ENCODE assay signal across 12 cellular contexts in genomic region chr11:76785513-76785912, GRCh38. TPM values are rescaled to one million over a fixed set of nuclear protein-coding genes. Genes with fewer than 3 reads are reported as not detected.
A peak's percentile ranks its signal among the peaks of the same experiment; 100 is the strongest.
DNase-seq lines count a peak whose midpoint lies in the region; TF ChIP-seq lines count a peak whose summit lies in the region.
"Had no signal": no experiment of that assay in that cellular context is flagged by ENCODE, and none has a peak within 500 bp of the region (broad histone marks: within the 10 kb centered on the region; RNA-seq: fewer than 3 reads in every experiment).

No MANE protein-coding gene starts in this region.

- no peak for TF ChIP-seq CTCF in AG04450 (IDR thresholded peaks at IDR 0.05; ENCODE audit: low read depth, low read length)
- TF ChIP-seq CTCF in endodermal cell (conservative IDR thresholded peaks at IDR 0.05) = no peak
- no peak for TF ChIP-seq CTCF in nephron progenitor cell (IDR thresholded peaks at IDR 0.05)
- no peak for TF ChIP-seq CTCF in OCI-LY7 (conservative IDR thresholded peaks at IDR 0.05; ENCODE audit: low read length)

- POLR2A ChIA-PET in AG04450 (lab: Yijun Ruan, JAX) = interaction anchor here (0.6 kb wide), 1 partner anchor 11 kb away, joined by 3 read pairs; no protein-coding TSS in a partner anchor
- POLR2A ChIA-PET in OCI-LY7 (lab: Charles Lee) = no interaction called here

- BruUV-seq in OCI-LY7 (replicated peaks; lab: Mats Ljungman, UMichigan) = no TSS peak

- H3K27me3 Mint-ChIP-seq in endodermal cell (ENCODE audit: insufficient read depth) = no peaks in the 10 kb centered on the region
- peaks cover 7% of the 10 kb centered on the region for H3K27me3 Mint-ChIP-seq in nephron progenitor cell (ENCODE audit: low read depth, poor library complexity)

- H3K36me3 ChIP-seq in HUES64 (ENCODE audit: insufficient read depth, low read length) = no peaks in the 10 kb centered on the region
- peaks cover 45% of the 10 kb centered on the region for H3K36me3 ChIP-seq in endodermal cell (ENCODE audit: control insufficient read depth, insufficient read depth, low read length)
- no peaks in the 10 kb centered on the region for H3K36me3 ChIP-seq in SJCRH30
- no peaks in the 10 kb centered on the region for H3K36me3 ChIP-seq in OCI-LY7 (ENCODE audit: insufficient read depth, low read length)

- H3K4me1 ChIP-seq in HUES64 (ENCODE audit: insufficient read depth, low read length) (peaks cover 40% of the 10 kb centered on the region), endodermal cell (ENCODE audit: control insufficient read depth, insufficient read depth, low read length) (peaks cover 47% of the 10 kb centered on the region), SJCRH30 (no peaks in the 10 kb centered on the region), OCI-LY7 (ENCODE audit: insufficient read depth, low read length, poor library complexity, severe bottlenecking) (no peaks in the 10 kb centered on the region)

- H3K36me3 Mint-ChIP-seq in endodermal cell (ENCODE audit: low read depth) = peaks cover 46% of the 10 kb centered on the region
- peaks cover 14% of the 10 kb centered on the region for H3K36me3 Mint-ChIP-seq in nephron progenitor cell (ENCODE audit: low read depth)
- H3K36me3 Mint-ChIP-seq: CD8-positive, alpha-beta T cell had no signal

- H2AFZ ChIP-seq in OCI-LY7 (ENCODE audit: low read length) = no peak overlapping the region

- H3K9me2 ChIP-seq in OCI-LY7 (ENCODE audit: insufficient read depth, low read length) = no peaks in the 10 kb centered on the region

- intact Hi-C loops in OCI-LY7 (cut with micrococcal nuclease; ENCODE audit: unreplicated experiment) = no loop called here

- peaks cover 70% of the 10 kb centered on the region for H3K4me1 Mint-ChIP-seq in endodermal cell
- peaks cover 71% of the 10 kb centered on the region for H3K4me1 Mint-ChIP-seq in nephron progenitor cell

- H3K4me3 Mint-ChIP-seq in endodermal cell (peak overlapping the region; percentile 90), nephron progenitor cell (peak overlapping the region; percentile 82)

- H3K27me3 ChIP-seq in AG04450 (ENCODE audit: control insufficient read depth, insufficient read depth, low read length) = no peaks in the 10 kb centered on the region
- H3K27me3 ChIP-seq in HUES64 (ENCODE audit: insufficient read depth, low read length) = no peaks in the 10 kb centered on the region
- no peaks in the 10 kb centered on the region for H3K27me3 ChIP-seq in endodermal cell (ENCODE audit: control insufficient read depth, insufficient read depth, low read length, poor library complexity, severe bottlenecking)
- no peaks in the 10 kb centered on the region for H3K27me3 ChIP-seq in SJCRH30

- no peak overlapping the region for H3K9ac ChIP-seq in HUES64 (ENCODE audit: low read depth, low read length)
- H3K9ac ChIP-seq in endodermal cell (ENCODE audit: extremely low read depth, low read length, poor library complexity, severe bottlenecking) = peak overlapping the region; percentile 96

- H3K4me2 ChIP-seq in OCI-LY7 (ENCODE audit: low read length) = no peak overlapping the region

- H3K9me3 Mint-ChIP-seq in endodermal cell (peaks cover 9% of the 10 kb centered on the region), nephron progenitor cell (peaks cover 5% of the 10 kb centered on the region)
- H3K9me3 Mint-ChIP-seq: CD8-positive, alpha-beta T cell had no signal

- H3K79me2 ChIP-seq in OCI-LY7 (ENCODE audit: insufficient read depth, low read depth, low read length) = no peaks in the 10 kb centered on the region

- H4K20me1 ChIP-seq in OCI-LY7 (ENCODE audit: insufficient read depth, low read length) = no peaks in the 10 kb centered on the region

- CTCF ChIA-PET in AG04450 (lab: Charles Lee) (interaction anchor here (1.0 kb wide), 1 partner anchor 51 kb away, joined by 3 read pairs; no protein-coding TSS in a partner anchor), OCI-LY7 (lab: Charles Lee; ENCODE audit: unreplicated experiment) (no interaction called here)

- H3K27ac ChIP-seq in AG04450 (ENCODE audit: low read depth, low read length) (no peak overlapping the region), HUES64 (ENCODE audit: low read depth, low read length) (no peak overlapping the region), endodermal cell (ENCODE audit: low read depth, low read length) (no peak overlapping the region), SJCRH30 (no peak overlapping the region), OCI-LY7 (ENCODE audit: low read depth, low read length, poor library complexity, severe bottlenecking) (no peak overlapping the region)

- 24% methylated on average over 6 of the region's 6 CpGs for WGBS in HUES64
- 19 to 52% methylated on average over 5 to 6 of the region's 6 CpGs for WGBS in endodermal cell (ENCODE audit: insufficient coverage in 1 of 2, insufficient read length in 1 of 2), 2 experiments

- H3K27ac Mint-ChIP-seq in endodermal cell (peak overlapping the region; percentile 99), nephron progenitor cell (peak overlapping the region; percentile 24)
- H3K27ac Mint-ChIP-seq: CD8-positive, alpha-beta T cell had no signal

- H3K4me3 ChIP-seq in AG04450 (ENCODE audit: low read depth, low read length) (peak overlapping the region; percentile 98), HUES64 (ENCODE audit: low read length) (peak overlapping the region; percentile 94), endodermal cell (ENCODE audit: low read length) (peak overlapping the region; percentile 99), SJCRH30 (no peak overlapping the region), OCI-LY7 (ENCODE audit: low read depth, low read length, poor library complexity, severe bottlenecking) (no peak overlapping the region)
- H3K4me3 ChIP-seq: GM12878 had no signal

- DNase-seq in AG04450 (ENCODE audit: low read depth, low spot score) (no peak), endodermal cell (peak; percentile 84), nephron progenitor cell (no peak), Kasumi-1 (lab: John Stamatoyannopoulos, UW) (no peak), SJCRH30 (no peak), OCI-LY7 (ENCODE audit: low spot score) (no peak), DMS114 treated with DMSO at 0.1 percent for 48 hours (lab: John Stamatoyannopoulos, UW; ENCODE audit: unreplicated experiment) (no peak)
- DNase-seq: activated effector memory CD4-positive, alpha-beta T cell treated with Interleukin-2 at 50 U/mL for 16 hours; CD8-positive, alpha-beta T cell; nucleus accumbens had no signal

- peaks cover 2% of the 10 kb centered on the region; the same call in 1 of the 2 replicates for H3K9me3 ChIP-seq in AG04450 (ENCODE audit: control insufficient read depth, insufficient read depth, low read length)
- H3K9me3 ChIP-seq in HUES64 (ENCODE audit: insufficient read depth, low read depth, low read length) = peaks cover 4% of the 10 kb centered on the region; the same call in 1 of the 2 replicates
- H3K9me3 ChIP-seq in endodermal cell (ENCODE audit: control insufficient read depth, low read length) = peaks cover 19% of the 10 kb centered on the region
- H3K9me3 ChIP-seq in SJCRH30 (replicated peaks) = no peaks in the 10 kb centered on the region
- H3K9me3 ChIP-seq in OCI-LY7 (ENCODE audit: low read length) = no peaks in the 10 kb centered on the region

RNA-seq across cellular contexts. Expression of gene TSKU, which starts 2.4 kb away (rescaled TPM):
- 28.8 and 36.5 TPM in 2 replicates for polyA plus RNA-seq in AG04450 (2011; rRNA removed)
- 26.7 and 30.7 TPM in 2 replicates for polyA minus RNA-seq in AG04450 (2011; rRNA and poly(A)+ RNA removed)
- 30.2 TPM for polyA plus RNA-seq in HUES64 (2013, experiment 1 of 2)
- 30.3 TPM for polyA plus RNA-seq in HUES64 (2013, experiment 2 of 2)
- total RNA-seq in endodermal cell (100 to 1,000 TPM; 105 to 130 TPM), OCI-LY7 (2022) (1.3 and 1.8 TPM in 2 replicates)
- 39.1 TPM for polyA plus RNA-seq in endodermal cell (2013, experiment 1 of 2)
- polyA plus RNA-seq in endodermal cell (2013, experiment 2 of 2) = 45.5 TPM
- total RNA-seq in SJCRH30 (2014; rRNA removed; shearing (Covaris generic)) = 18.2 and 21.2 TPM in 2 replicates
- 1.5 and 1.8 TPM in 2 replicates for total RNA-seq in OCI-LY7 (2014; rRNA removed; shearing (Covaris generic))
- total RNA-seq: CD8-positive, alpha-beta T cell had no signal

Comparison
In these comparisons a context has a peak if more than half of its experiments do, and no peak if none do; other contexts are left out.
1. H3K4me3 ChIP-seq: peak in AG04450 (single experiment), HUES64 (single experiment) and endodermal cell (single experiment); none in SJCRH30 (single experiment) and OCI-LY7 (single experiment).